Comparison of ENCODE assay signal across 1 cellular context in genomic region chr16:51144203-51144602, GRCh38.
TF ChIP-seq lines count a peak whose summit lies in the region.

No MANE protein-coding gene starts in this region.

TF ChIP-seq in SK-N-SH treated with all-trans-retinoic acid at 6 μM for 48 hours, 23 proteins besides CTCF, POLR2A, EP300 and RAD21 (continued from another document):
- TF ChIP-seq CREB5 (CRISPR knock-in tag; IDR thresholded peaks at IDR 0.05; ENCODE audit: low read depth) (no peak), CSDC2 (CRISPR knock-in tag; IDR thresholded peaks at IDR 0.05) (no peak)
